Comparison of ENCODE assay signal across 19 cellular contexts in genomic region chr13:28353679-28354078, GRCh38.
"Had no signal": no experiment of that assay in that cellular context is flagged by ENCODE, and none has a peak within 500 bp of the region (broad histone marks: within the 10 kb centered on the region; RNA-seq: fewer than 3 reads in every experiment).

No MANE protein-coding gene starts in this region.

- H3K9ac ChIP-seq: SK-N-SH had no signal

- H3K9me2 ChIP-seq: SK-N-SH had no signal

- H3K4me2 ChIP-seq: SK-N-SH had no signal

- H3K36me3 ChIP-seq: breast epithelium, ovary, tibial artery had no signal

- DNase-seq: activated B cell treated with CpG ODN at 0.5 μM for 24 hours; activated CD4-positive, alpha-beta memory T cell treated with anti-CD3 and anti-CD28 coated beads, Interleukin-2, amount 10 ng/mL, durations not matched to agents 7 days and 5 days; activated CD4-positive, alpha-beta T cell treated with anti-CD3 and anti-CD28 coated beads for 4 hours; activated naive CD4-positive, alpha-beta T cell treated with anti-CD3 and anti-CD28 coated beads, Interleukin-2, amount 10 ng/mL, durations not matched to agents 7 days and 5 days; activated T-cell treated with anti-CD3 and anti-CD28 coated beads, Interleukin-2, amount 50 U/mL, for 24 hours; effector CD4-positive, alpha-beta T cell; mucosa of descending colon; naive thymus-derived CD4-positive, alpha-beta T cell; ovary; SK-N-SH; stimulated activated CD4-positive, alpha-beta T cell treated with anti-CD3 and anti-CD28 coated beads, Interleukin-12 subunit alpha, Interleukin-12 subunit beta, amount 100 ng/mL, for 4 hours; stimulated activated CD4-positive, alpha-beta T cell treated with anti-CD3 and anti-CD28 coated beads, Interleukin-1b, Interleukin-23, amount 100 ng/mL, for 48 hours; stimulated activated CD8-positive, alpha-beta memory T cell treated with anti-CD3 and anti-CD28 coated beads, Interleukin-4, amount 100 ng/mL, for 48 hours; stimulated activated naive CD4-positive, alpha-beta T cell treated with Interleukin-2 at 50 U/mL for 16 hours; T-cell; tibial artery had no signal

- ATAC-seq: mucosa of descending colon; naive thymus-derived CD4-positive, alpha-beta T cell had no signal

- H3K4me1 ChIP-seq: breast epithelium, tibial artery had no signal

- H3K27me3 ChIP-seq: breast epithelium, ovary, tibial artery had no signal

- H3K27ac ChIP-seq: breast epithelium, coronary artery, ovary, tibial artery had no signal

- H3K9me3 ChIP-seq: breast epithelium, mucosa of descending colon, ovary, SK-N-SH, tibial artery had no signal

- H3K4me3 ChIP-seq: breast epithelium, coronary artery, lung, mucosa of descending colon, ovary, tibial artery had no signal
